Comparison of ENCODE assay signal across 29 cellular contexts in the genomic region with DNA sequence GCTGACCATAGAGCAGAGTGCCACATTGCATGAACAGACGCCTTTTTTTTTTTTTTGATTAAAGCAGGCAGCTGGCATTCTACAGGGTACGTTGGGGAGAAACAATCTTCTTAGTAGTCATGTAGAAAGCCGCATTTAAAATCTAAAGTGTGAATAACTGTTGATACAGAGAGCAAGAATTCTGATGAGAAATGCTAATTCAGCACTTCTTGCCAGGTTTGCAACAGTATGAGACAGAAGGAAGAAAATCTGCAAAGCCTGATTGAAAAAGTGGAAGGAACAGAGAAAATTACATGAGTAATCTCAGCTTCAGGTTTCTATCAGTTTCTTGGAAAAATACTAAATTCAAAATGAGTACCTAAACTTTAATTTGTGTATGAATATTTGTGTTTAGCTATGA.
"Had no signal": no experiment of that assay in that cellular context is flagged by ENCODE, and none has a peak within 500 bp of the region (broad histone marks: within the 10 kb centered on the region; RNA-seq: fewer than 3 reads in every experiment).

No MANE protein-coding gene starts in this region.

- H3K4me1 Mint-ChIP-seq: natural killer cell; nephron; stimulated activated effector memory CD8-positive, alpha-beta T cell treated with anti-CD3 and anti-CD28 coated beads, Interleukin-12 subunit alpha, Interleukin-12 subunit beta, amount 100 ng/mL, for 72 hours; stimulated activated naive B cell treated with anti-CD40 and anti-IgM and Interleukin-4, amounts not matched to agents 10 μg/mL and 1 μg/mL and 100 μg/mL, for 72 hours had no signal

- H3K36me3 ChIP-seq: neural progenitor cell, ovary, spleen, stomach, thoracic aorta, thyroid gland, tibial nerve, upper lobe of left lung, vagina had no signal

- H3K79me2 ChIP-seq: parathyroid adenoma had no signal

- H3K27me3 Mint-ChIP-seq: progenitor cell of endocrine pancreas; stimulated activated naive B cell treated with anti-CD40 and anti-IgM and Interleukin-4, amounts not matched to agents 10 μg/mL and 1 μg/mL and 100 μg/mL, for 72 hours; stimulated activated naive CD8-positive, alpha-beta T cell treated with anti-CD3 and anti-CD28 coated beads, Interleukin-15, Interleukin-2, amounts not matched to agents 100 ng/mL and 50 ng/mL, for 24 hours had no signal

- H3K4me2 ChIP-seq: neural progenitor cell, smooth muscle cell had no signal

- FAIRE-seq: urothelium cell line had no signal

- H3K36me3 Mint-ChIP-seq: neural progenitor cell; stimulated activated effector memory CD8-positive, alpha-beta T cell treated with anti-CD3 and anti-CD28 coated beads, Interleukin-12 subunit alpha, Interleukin-12 subunit beta, amount 100 ng/mL, for 72 hours; stimulated activated naive B cell treated with anti-CD40 and anti-IgM and Interleukin-4, amounts not matched to agents 10 μg/mL and 1 μg/mL and 100 μg/mL, for 72 hours had no signal

- DNase-seq: natural killer cell; occipital lobe; ovary; posterior cingulate gyrus; psoas muscle; right cardiac atrium; spleen; stimulated activated CD4-positive, alpha-beta T cell treated with anti-CD3 and anti-CD28 coated beads, Interleukin-12 subunit alpha, Interleukin-12 subunit beta, amount 100 ng/mL, for 4 hours; stimulated activated CD4-positive, alpha-beta T cell treated with anti-CD3 and anti-CD28 coated beads, Interleukin-1b, Interleukin-23, amount 100 ng/mL, for 48 hours; stimulated activated CD4-positive, alpha-beta T cell treated with anti-CD3 and anti-CD28 coated beads, Interleukin-4, amount 100 ng/mL, for 24 hours; stimulated activated naive B cell treated with anti-CD40 and anti-IgM and Interleukin-4, amounts not matched to agents 10 μg/mL and 1 μg/mL and 100 μg/mL, for 72 hours; stimulated activated naive CD4-positive, alpha-beta T cell treated with Interleukin-2 at 50 U/mL for 16 hours; stomach; thyroid gland; trophoblast cell; upper lobe of left lung had no signal

- H3K27ac ChIP-seq: neural progenitor cell, ovary, parathyroid adenoma, psoas muscle, skin epidermis, spleen, stomach, thoracic aorta, thyroid gland, tibial nerve, upper lobe of left lung, vagina had no signal

- H3K9ac ChIP-seq: neural progenitor cell, parathyroid adenoma had no signal

- H3K4me3 Mint-ChIP-seq: natural killer cell; nephron; neural progenitor cell; stimulated activated effector memory CD8-positive, alpha-beta T cell treated with anti-CD3 and anti-CD28 coated beads, Interleukin-12 subunit alpha, Interleukin-12 subunit beta, amount 100 ng/mL, for 72 hours; stimulated activated naive B cell treated with anti-CD40 and anti-IgM and Interleukin-4, amounts not matched to agents 10 μg/mL and 1 μg/mL and 100 μg/mL, for 72 hours; stimulated activated naive CD8-positive, alpha-beta T cell treated with anti-CD3 and anti-CD28 coated beads, Interleukin-15, Interleukin-2, amounts not matched to agents 100 ng/mL and 50 ng/mL, for 24 hours had no signal

- H3K27me3 ChIP-seq: neural progenitor cell, ovary, spleen, stomach, thyroid gland, tibial nerve, upper lobe of left lung, vagina had no signal

- H3K4me3 ChIP-seq: neural progenitor cell, ovary, psoas muscle, skin epidermis, smooth muscle cell, spleen, stomach, thoracic aorta, thyroid gland, tibial nerve, upper lobe of left lung, vagina had no signal

- H3K4me1 ChIP-seq: neural progenitor cell, parathyroid adenoma, psoas muscle, spleen, stomach, thyroid gland, tibial nerve, upper lobe of left lung, vagina had no signal

- H3K27ac Mint-ChIP-seq: natural killer cell; nephron; neural progenitor cell; progenitor cell of endocrine pancreas; stimulated activated effector memory CD8-positive, alpha-beta T cell treated with anti-CD3 and anti-CD28 coated beads, Interleukin-12 subunit alpha, Interleukin-12 subunit beta, amount 100 ng/mL, for 72 hours; stimulated activated naive B cell treated with anti-CD40 and anti-IgM and Interleukin-4, amounts not matched to agents 10 μg/mL and 1 μg/mL and 100 μg/mL, for 72 hours; stimulated activated naive CD8-positive, alpha-beta T cell treated with anti-CD3 and anti-CD28 coated beads, Interleukin-15, Interleukin-2, amounts not matched to agents 100 ng/mL and 50 ng/mL, for 24 hours had no signal

- H2AFZ ChIP-seq: neural progenitor cell, parathyroid adenoma had no signal

- ATAC-seq: natural killer cell; psoas muscle; right cardiac atrium; sciatic nerve; stimulated activated effector memory CD8-positive, alpha-beta T cell treated with anti-CD3 and anti-CD28 coated beads, Interleukin-12 subunit alpha, Interleukin-12 subunit beta, amount 100 ng/mL, for 72 hours; stimulated activated naive B cell treated with anti-CD40 and anti-IgM and Interleukin-4, amounts not matched to agents 10 μg/mL and 1 μg/mL and 100 μg/mL, for 72 hours had no signal

- H3K9me3 ChIP-seq: ovary, psoas muscle, stomach, thoracic aorta, thyroid gland, tibial nerve, upper lobe of left lung, vagina had no signal
